In the genomic region with DNA sequence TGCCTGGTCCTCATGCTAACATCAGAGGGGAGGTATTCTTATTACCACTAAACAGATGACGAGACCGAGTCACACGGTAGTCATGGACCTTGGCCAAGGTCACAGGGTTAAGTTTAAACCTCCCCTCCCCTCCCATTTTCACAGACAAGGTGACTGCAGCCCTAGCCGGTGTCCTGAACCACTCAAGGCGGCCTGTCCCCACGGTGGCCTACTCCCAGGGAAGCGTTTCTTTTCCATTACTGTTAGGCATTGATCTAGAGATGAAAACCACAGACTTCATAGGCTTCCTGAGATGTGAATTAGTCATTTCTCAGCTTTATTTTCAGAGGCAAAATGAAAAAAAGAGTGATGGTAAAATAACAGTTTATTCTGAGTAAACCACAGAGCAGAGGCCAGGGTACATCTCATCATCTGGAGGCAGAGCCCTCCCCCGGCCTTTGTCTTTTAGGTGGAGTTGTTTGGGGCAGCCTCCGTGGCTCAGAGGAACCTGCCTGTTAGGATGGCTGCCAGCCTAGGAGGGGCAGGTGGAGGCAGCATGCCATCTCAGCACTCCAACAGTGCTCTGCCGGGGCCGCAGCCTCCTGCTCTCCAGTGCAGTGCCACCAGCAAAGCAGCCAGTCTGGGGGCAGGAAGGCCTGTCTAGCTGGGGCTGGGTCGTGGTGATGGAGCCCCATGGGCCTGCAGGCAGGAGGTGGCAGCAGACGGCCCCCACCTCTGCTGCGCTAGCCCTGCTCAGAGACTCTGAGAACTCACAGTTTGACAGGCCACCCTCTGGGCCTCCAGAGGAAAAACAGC, we compare ENCODE assay signal across 8 cellular contexts.
A peak's percentile ranks its signal among the peaks of the same experiment; 100 is the strongest.
DNase-seq lines count a peak whose midpoint lies in the region; ATAC-seq and TF ChIP-seq lines count a peak whose summit lies in the region.

No MANE protein-coding gene starts in this region.

- H3K27me3 Mint-ChIP-seq in activated CD8-positive, alpha-beta memory T cell treated with anti-CD3 and anti-CD28 coated beads, Interleukin-2, amount 10 ng/mL, durations not matched to agents 7 days and 5 days: no peaks in the 10 kb centered on the region

- ATAC-seq in GM21423 (IDR thresholded peaks at IDR 0.05; ENCODE audit: unreplicated experiment): peak; percentile 40
- peak; percentile 68 for ATAC-seq in activated CD8-positive, alpha-beta memory T cell treated with anti-CD3 and anti-CD28 coated beads, Interleukin-2, amount 10 ng/mL, durations not matched to agents 7 days and 5 days

- peaks cover 93% of the 10 kb centered on the region for H3K4me1 Mint-ChIP-seq in activated CD8-positive, alpha-beta memory T cell treated with anti-CD3 and anti-CD28 coated beads, Interleukin-2, amount 10 ng/mL, durations not matched to agents 7 days and 5 days

- no peaks in the 10 kb centered on the region for H3K36me3 ChIP-seq in esophagus (ENCODE audit: control insufficient read depth in 2 of 2, insufficient read depth in 2 of 2, low read length in 1 of 2)
- no peaks in the 10 kb centered on the region for H3K36me3 ChIP-seq in prostate gland
- no peaks in the 10 kb centered on the region for H3K36me3 ChIP-seq in vagina

- H3K9me3 Mint-ChIP-seq in activated CD8-positive, alpha-beta memory T cell treated with anti-CD3 and anti-CD28 coated beads, Interleukin-2, amount 10 ng/mL, durations not matched to agents 7 days and 5 days (ENCODE audit: low read depth): no peaks in the 10 kb centered on the region

- peaks cover 4 to 17% of the 10 kb centered on the region in 2 donors for H3K4me1 ChIP-seq in esophagus (ENCODE audit: control insufficient read depth in 2 of 2, insufficient read depth in 2 of 2, low read length in 1 of 2)
- peaks cover 9% of the 10 kb centered on the region for H3K4me1 ChIP-seq in prostate gland (replicated peaks)
- peaks cover 70% of the 10 kb centered on the region for H3K4me1 ChIP-seq in vagina

- H3K36me3 Mint-ChIP-seq in activated CD8-positive, alpha-beta memory T cell treated with anti-CD3 and anti-CD28 coated beads, Interleukin-2, amount 10 ng/mL, durations not matched to agents 7 days and 5 days: peaks cover 32% of the 10 kb centered on the region

- H3K27ac ChIP-seq in esophagus (ENCODE audit: low read depth in 2 of 2, low read length in 1 of 2) (peak overlapping the region; percentile 54 to 75), prostate gland (peak overlapping the region; percentile 18 to 58), vagina (peak overlapping the region; percentile 96)

- H3K4me3 Mint-ChIP-seq in activated CD8-positive, alpha-beta memory T cell treated with anti-CD3 and anti-CD28 coated beads, Interleukin-2, amount 10 ng/mL, durations not matched to agents 7 days and 5 days: peak overlapping the region; percentile 60

- WGBS in esophagus, 2 donors: 33 to 37% methylated on average over 14 of the region's 14 CpGs
- WGBS in prostate gland: 37% methylated on average over 14 of the region's 14 CpGs

- no peaks in the 10 kb centered on the region for H3K9me3 ChIP-seq in esophagus (ENCODE audit: control insufficient read depth in 2 of 2, insufficient read depth in 1 of 2, low read depth in 1 of 2, low read length in 1 of 2)
- no peaks in the 10 kb centered on the region for H3K9me3 ChIP-seq in prostate gland
- H3K9me3 ChIP-seq in vagina: no peaks in the 10 kb centered on the region

- intact Hi-C loops in prostate gland (cut with DNase I): no loop called here
- intact Hi-C loops in vagina (cut with DNase I): no loop called here

- peak; percentile 73 for DNase-seq in AG20443 (ENCODE audit: low spot score)
- DNase-seq in NCI-H1092 (lab: John Stamatoyannopoulos, UW): peak; percentile 26
- peak; percentile 82 for DNase-seq in activated CD8-positive, alpha-beta memory T cell treated with anti-CD3 and anti-CD28 coated beads, Interleukin-2, amount 10 ng/mL, durations not matched to agents 7 days and 5 days
- no peak for DNase-seq in prostate gland (ENCODE audit: low spot score)
- DNase-seq in vagina (ENCODE audit: extremely low spot score in 2 of 2): no peak
- DNase-seq in erythroblast (lab: John Stamatoyannopoulos, UW): no peak

- no peak for TF ChIP-seq CTCF in prostate gland (IDR thresholded peaks at IDR 0.05)
- TF ChIP-seq CTCF in vagina (IDR thresholded peaks at IDR 0.05): no peak

- H3K27me3 ChIP-seq in esophagus (ENCODE audit: control insufficient read depth in 1 of 2, insufficient read depth in 2 of 2, low read length in 2 of 2) (no peaks in the 10 kb centered on the region), prostate gland (replicated peaks; ENCODE audit: insufficient read depth) (no peaks in the 10 kb centered on the region), vagina (no peaks in the 10 kb centered on the region)

- TF ChIP-seq POLR2A in prostate gland (IDR thresholded peaks at IDR 0.05): no peak
- no peak for TF ChIP-seq POLR2A in vagina (IDR thresholded peaks at IDR 0.05)
- no peak for TF ChIP-seq POLR2A in erythroblast (IDR thresholded peaks at IDR 0.05; ENCODE audit: low read length)

- H3K27ac Mint-ChIP-seq in activated CD8-positive, alpha-beta memory T cell treated with anti-CD3 and anti-CD28 coated beads, Interleukin-2, amount 10 ng/mL, durations not matched to agents 7 days and 5 days: peak overlapping the region; percentile 99

- CTCF ChIA-PET in activated CD8-positive, alpha-beta memory T cell treated with anti-CD3 and anti-CD28 coated beads, Interleukin-2, amount 10 ng/mL, durations not matched to agents 7 days and 5 days (lab: Charles Lee): interaction anchor here (0.6 to 6.6 kb wide), 15 partner anchors 9 to 83 kb away, joined by 3 to 58 read pairs (median 4); partner anchors contain the start of gene RAPGEF1

- H3K4me3 ChIP-seq in esophagus (ENCODE audit: low read depth in 1 of 2, low read length in 2 of 2) (no peak overlapping the region), prostate gland (no peak overlapping the region), vagina (no peak overlapping the region)

Comparison
In these comparisons a context has a peak if more than half of its experiments do, and no peak if none do; other contexts are left out.
1. DNase-seq: peak in AG20443 (single experiment), NCI-H1092 (single experiment) and activated CD8-positive, alpha-beta memory T cell treated with anti-CD3 and anti-CD28 coated beads, Interleukin-2, amount 10 ng/mL, durations not matched to agents 7 days and 5 days (single experiment); none in prostate gland (single experiment), vagina (0 of 2) and erythroblast (0 of 2).
2. H3K27ac ChIP-seq: peak in every context shown above with its lines; median percentile 96 in vagina; 64 in esophagus; 38 in prostate gland.